ENCODE assay signal across 8 cellular contexts in genomic region chr4:140595065-140595464, GRCh38. TPM values are rescaled to one million over a fixed set of nuclear protein-coding genes. Genes with fewer than 3 reads are reported as not detected.
DNase-seq lines count a peak whose midpoint lies in the region; ATAC-seq and TF ChIP-seq lines count a peak whose summit lies in the region.

No MANE protein-coding gene starts in this region.

- intact Hi-C loops in head of caudate nucleus (cut with DNase I), result no loop called here

- WGBS in neuronal stem cell (ENCODE audit: extremely low coverage in 2 of 2, insufficient read length in 2 of 2, insufficient replicate concordance in 1 of 2), 2 donors, result no CpG with 5 or more reads among the region's 1 CpG

- H3K36me3 Mint-ChIP-seq in HFFc6 (ENCODE audit: low read depth), result no peaks in the 10 kb centered on the region

- no peak overlapping the region for H4K91ac ChIP-seq in neuronal stem cell (ENCODE audit: low read depth, low read length, poor library complexity)

- H3K4me1 Mint-ChIP-seq in HFFc6 (ENCODE audit: low read depth), result no peaks in the 10 kb centered on the region

- H2AK5ac ChIP-seq in neuronal stem cell (ENCODE audit: low read depth, low read length), result no peak overlapping the region

- no peak overlapping the region for H4K8ac ChIP-seq in neuronal stem cell (ENCODE audit: low read depth, low read length)

- H3K9me3 Mint-ChIP-seq in HFFc6, result no peaks in the 10 kb centered on the region; the same call in 1 of the 2 replicates

- no peak for ATAC-seq in HG03097 (IDR thresholded peaks at IDR 0.05; ENCODE audit: low FRiP score, unreplicated experiment)

- no peaks in the 10 kb centered on the region for H3K36me3 ChIP-seq in neuronal stem cell (replicated peaks in 1 of 2; ENCODE audit: control insufficient read depth in 2 of 2, insufficient read depth in 2 of 2, low read length in 2 of 2)

- H3K18ac ChIP-seq in neuronal stem cell (ENCODE audit: low read length), result no peak overlapping the region

- no peak overlapping the region for H3K27ac ChIP-seq in neuronal stem cell (replicated peaks; ENCODE audit: low read length)

- no peaks in the 10 kb centered on the region for H3K27me3 ChIP-seq in neuronal stem cell (ENCODE audit: control insufficient read depth in 3 of 3, insufficient read depth in 3 of 3, low read depth in 1 of 3, low read length in 3 of 3)

- H3K4me3 ChIP-seq in neuronal stem cell (ENCODE audit: low read length in 2 of 2), result no peak overlapping the region

- H2BK12ac ChIP-seq in neuronal stem cell (ENCODE audit: low read length), result no peak overlapping the region

- no peaks in the 10 kb centered on the region for H3K79me1 ChIP-seq in neuronal stem cell (ENCODE audit: low read depth, low read length)

- H3K4me2 ChIP-seq in neuronal stem cell (ENCODE audit: insufficient read depth, low read length, poor library complexity, severe bottlenecking), result no peak overlapping the region

- no peak overlapping the region for H3K23ac ChIP-seq in neuronal stem cell (ENCODE audit: low read depth, low read length, poor library complexity)

- peak; percentile 55 for TF ChIP-seq CTCF in HFFc6 (IDR thresholded peaks at IDR 0.05)

- H3K4me1 ChIP-seq in neuronal stem cell (ENCODE audit: control insufficient read depth in 2 of 2, insufficient read depth in 1 of 2, low read depth in 1 of 2, low read length in 2 of 2), result no peaks in the 10 kb centered on the region

- no peak overlapping the region for H2BK120ac ChIP-seq in neuronal stem cell (ENCODE audit: low read depth, low read length)

- no peak overlapping the region for H2BK5ac ChIP-seq in neuronal stem cell (ENCODE audit: low read length)

- DNase-seq in G401 (ENCODE audit: low spot score), result peak; percentile 68
- peak; percentile 2 for DNase-seq in HFFc6
- peak; percentile 26 for DNase-seq in NCI-H748 treated with DMSO at 0.1 percent for 48 hours (lab: John Stamatoyannopoulos, UW)
- DNase-seq in glomerular visceral epithelial cell (ENCODE audit: extremely low spot score), result peak; percentile 20
- DNase-seq in head of caudate nucleus, result no peak
- DNase-seq in neuronal stem cell (ENCODE audit: low spot score), result no peak
- no peak for DNase-seq in NCI-H446 (lab: John Stamatoyannopoulos, UW)

- no peak overlapping the region for H2AFZ ChIP-seq in neuronal stem cell (ENCODE audit: low read length)

- H3K9me3 ChIP-seq in neuronal stem cell (replicated peaks in 1 of 2; ENCODE audit: control insufficient read depth in 2 of 2, insufficient read depth in 1 of 2, low read depth in 1 of 2, low read length in 2 of 2), result peaks cover 0 to 3% of the 10 kb centered on the region in 2 donors

- no peak overlapping the region for H3K27ac Mint-ChIP-seq in HFFc6

- no peak overlapping the region for H2BK15ac ChIP-seq in neuronal stem cell (ENCODE audit: low read length)

- H3K27me3 Mint-ChIP-seq in HFFc6 (ENCODE audit: insufficient read depth), result peaks cover 23% of the 10 kb centered on the region

- in situ Hi-C loops in G401 (cut with HindIII; ENCODE audit: low sequenced_read_pairs), result loop anchor here (5.0 kb wide), 1 partner anchor 37 kb away; no protein-coding TSS in a partner anchor

- H3K14ac ChIP-seq in neuronal stem cell (ENCODE audit: low read length), result no peak overlapping the region

- H3K4me3 Mint-ChIP-seq in HFFc6, result no peak overlapping the region

- H3K9ac ChIP-seq in neuronal stem cell (ENCODE audit: low read depth, low read length, poor library complexity), result no peak overlapping the region

- H3K4ac ChIP-seq in neuronal stem cell (ENCODE audit: low read length), result no peak overlapping the region

RNA-seq across cellular contexts. Expression of gene UCP1, which starts 26.3 kb away (rescaled TPM):
- not detected in 2 replicates for total RNA-seq in G401 (2014; rRNA removed; shearing (Covaris generic))
- not detected for total RNA-seq in HFFc6 (2021; fragmentation: NEBNext Ultra II Directional; extraction: Animal tissue kit (Norgen Biotek cat#: 25700))
- 0.13 TPM for polyA plus RNA-seq in neuronal stem cell (2013, experiment 1 of 2)
- 0.07 TPM for polyA plus RNA-seq in neuronal stem cell (2013, experiment 2 of 2)

Comparison
In these comparisons a context has a peak if more than half of its experiments do, and no peak if none do; other contexts are left out.
1. DNase-seq: peak in G401 (single experiment), HFFc6 (single experiment), NCI-H748 treated with DMSO at 0.1 percent for 48 hours (single experiment) and glomerular visceral epithelial cell (single experiment); none in head of caudate nucleus (0 of 42), neuronal stem cell (single experiment) and NCI-H446 (0 of 2).